ENCODE assay signal across 16 cellular contexts in the genomic region with DNA sequence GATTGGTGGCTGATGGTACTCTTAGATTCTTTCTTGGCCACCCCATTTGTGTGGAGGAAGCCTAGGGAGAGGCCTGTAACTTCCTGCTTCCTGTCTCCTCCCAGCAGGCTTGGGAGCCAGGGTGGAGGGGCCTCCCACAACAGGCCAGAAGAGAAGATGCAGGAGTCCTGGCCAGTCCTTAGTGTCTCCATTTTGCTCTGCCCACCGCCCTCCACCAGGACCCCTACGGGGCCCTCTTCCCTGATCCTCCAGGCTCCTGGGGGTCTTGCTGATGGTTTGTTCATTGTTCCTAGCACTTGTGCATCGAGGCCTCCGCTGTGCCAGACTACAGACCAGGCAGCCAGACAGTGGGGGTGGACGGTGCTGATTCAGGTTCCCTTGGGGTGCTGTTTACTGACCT. TPM values are rescaled to one million over a fixed set of nuclear protein-coding genes. Genes with fewer than 3 reads are reported as not detected.
A peak's percentile ranks its signal among the peaks of the same experiment; 100 is the strongest.
DNase-seq lines count a peak whose midpoint lies in the region; ATAC-seq and TF ChIP-seq lines count a peak whose summit lies in the region.
"Had no signal": no experiment of that assay in that cellular context is flagged by ENCODE, and none has a peak within 500 bp of the region (broad histone marks: within the 10 kb centered on the region; RNA-seq: fewer than 3 reads in every experiment).

No MANE protein-coding gene starts in this region.

- ATAC-seq in RWPE2 (ENCODE audit: low read depth) (0 out of 3 replicates have a peak, but pooled peaks have one; percentile 35), mucosa of descending colon (peak; percentile 41), HG02885 (IDR thresholded peaks at IDR 0.05; ENCODE audit: poor library complexity, unreplicated experiment) (no peak)
- ATAC-seq in activated T-helper 17 cell treated with anti-CD3 and anti-CD28 coated beads, Interleukin-2, amount 50 U/mL, for 72 hours (replicated peaks) = no peak

- H3K27ac ChIP-seq in RWPE2 (ENCODE audit: poor library complexity, severe bottlenecking) (no peak overlapping the region), left ventricle myocardium inferior (replicated peaks) (peak overlapping the region; percentile 95), caudate nucleus (ENCODE audit: low read depth, low read length) (no peak overlapping the region)

- H3K36me3 Mint-ChIP-seq in activated T-helper 17 cell treated with anti-CD3 and anti-CD28 coated beads, Interleukin-2, amount 50 U/mL, for 72 hours (ENCODE audit: low read depth) = no peaks in the 10 kb centered on the region

- no peaks in the 10 kb centered on the region for H3K27me3 Mint-ChIP-seq in activated T-helper 17 cell treated with anti-CD3 and anti-CD28 coated beads, Interleukin-2, amount 50 U/mL, for 72 hours
- H3K27me3 Mint-ChIP-seq: type B pancreatic cell had no signal

- intact Hi-C loops in left ventricle myocardium inferior (cut with micrococcal nuclease) = no loop called here
- intact Hi-C loops in mucosa of descending colon (cut with DNase I, micrococcal nuclease) = no loop called here

- H3K36me3 ChIP-seq in RWPE2 (ENCODE audit: low read depth) (no peaks in the 10 kb centered on the region), left ventricle myocardium inferior (no peaks in the 10 kb centered on the region), mucosa of descending colon (ENCODE audit: low read depth) (no peaks in the 10 kb centered on the region)
- H3K36me3 ChIP-seq: adrenal gland had no signal

- H3K4me3 ChIP-seq in RWPE2 (ENCODE audit: severe bottlenecking) = no peak overlapping the region
- peak overlapping the region; percentile 38 for H3K4me3 ChIP-seq in left ventricle myocardium inferior
- H3K4me3 ChIP-seq in mucosa of descending colon = no peak overlapping the region
- H3K4me3 ChIP-seq: adrenal gland, dorsolateral prefrontal cortex had no signal

- H3K4me3 Mint-ChIP-seq in activated T-helper 17 cell treated with anti-CD3 and anti-CD28 coated beads, Interleukin-2, amount 50 U/mL, for 72 hours = no peak overlapping the region
- H3K4me3 Mint-ChIP-seq: activated CD4-positive, alpha-beta T cell treated with anti-CD3 and anti-CD28 coated beads, Interleukin-2, amount 10 ng/mL, durations not matched to agents 7 days and 5 days; T-helper 1 cell treated with Interleukin-12 subunit alpha and Interleukin-12 subunit beta and Interleukin-4 antibody, amounts not matched to agents 30 μg/mL and 1 μg/mL, for 36 hours; type B pancreatic cell had no signal

- peaks cover 4% of the 10 kb centered on the region for H3K4me1 Mint-ChIP-seq in activated T-helper 17 cell treated with anti-CD3 and anti-CD28 coated beads, Interleukin-2, amount 50 U/mL, for 72 hours

- H3K27ac Mint-ChIP-seq in activated T-helper 17 cell treated with anti-CD3 and anti-CD28 coated beads, Interleukin-2, amount 50 U/mL, for 72 hours = no peak overlapping the region
- H3K27ac Mint-ChIP-seq: activated CD4-positive, alpha-beta T cell treated with anti-CD3 and anti-CD28 coated beads, Interleukin-2, amount 10 ng/mL, durations not matched to agents 7 days and 5 days; T-helper 1 cell treated with Interleukin-12 subunit alpha and Interleukin-12 subunit beta and Interleukin-4 antibody, amounts not matched to agents 30 μg/mL and 1 μg/mL, for 36 hours; type B pancreatic cell had no signal

- H3K9me3 ChIP-seq in RWPE2 (ENCODE audit: severe bottlenecking) (no peaks in the 10 kb centered on the region), left ventricle myocardium inferior (replicated peaks) (no peaks in the 10 kb centered on the region), mucosa of descending colon (no peaks in the 10 kb centered on the region)
- H3K9me3 ChIP-seq: adrenal gland had no signal

- H3K27me3 ChIP-seq in RWPE2 (ENCODE audit: insufficient read depth, poor library complexity, severe bottlenecking) = no peaks in the 10 kb centered on the region
- no peaks in the 10 kb centered on the region for H3K27me3 ChIP-seq in left ventricle myocardium inferior (ENCODE audit: low read depth)
- H3K27me3 ChIP-seq: adrenal gland, dorsolateral prefrontal cortex had no signal

- H3K9me3 Mint-ChIP-seq in activated T-helper 17 cell treated with anti-CD3 and anti-CD28 coated beads, Interleukin-2, amount 50 U/mL, for 72 hours = no peaks in the 10 kb centered on the region
- H3K9me3 Mint-ChIP-seq: activated CD4-positive, alpha-beta T cell treated with anti-CD3 and anti-CD28 coated beads, Interleukin-2, amount 10 ng/mL, durations not matched to agents 7 days and 5 days; T-helper 1 cell treated with Interleukin-12 subunit alpha and Interleukin-12 subunit beta and Interleukin-4 antibody, amounts not matched to agents 30 μg/mL and 1 μg/mL, for 36 hours; type B pancreatic cell had no signal

- no peak for TF ChIP-seq CTCF in RWPE2 (IDR thresholded peaks at IDR 0.05; ENCODE audit: poor library complexity, severe bottlenecking)
- TF ChIP-seq CTCF in left ventricle myocardium inferior (IDR thresholded peaks at IDR 0.05; ENCODE audit: borderline replicate concordance) = no peak
- TF ChIP-seq CTCF in mucosa of descending colon (IDR thresholded peaks at IDR 0.05) = no peak

- no peaks in the 10 kb centered on the region for H3K4me1 ChIP-seq in RWPE2 (ENCODE audit: insufficient read depth, poor library complexity, severe bottlenecking)
- peaks cover 96% of the 10 kb centered on the region for H3K4me1 ChIP-seq in left ventricle myocardium inferior
- no peaks in the 10 kb centered on the region for H3K4me1 ChIP-seq in mucosa of descending colon (ENCODE audit: low read depth)
- H3K4me1 ChIP-seq: adrenal gland had no signal

- peak; percentile 57 for DNase-seq in CMK (ENCODE audit: low read depth)
- DNase-seq in RWPE2 (ENCODE audit: low spot score) = no peak
- no peak for DNase-seq in left ventricle myocardium inferior
- no peak for DNase-seq in mucosa of descending colon
- DNase-seq in NOMO-1 treated with DMSO at 0.1 percent for 48 hours (lab: John Stamatoyannopoulos, UW; ENCODE audit: unreplicated experiment) = no peak
- DNase-seq in caudate nucleus (lab: John Stamatoyannopoulos, UW) = no peak
- DNase-seq: activated CD4-positive, alpha-beta T cell treated with anti-CD3 and anti-CD28 coated beads, Interleukin-2, amount 10 ng/mL, durations not matched to agents 7 days and 5 days; activated T-cell treated with anti-CD3 and anti-CD28 coated beads, Interleukin-2, amount 50 U/mL, for 48 hours; adrenal gland; DMS79; dorsolateral prefrontal cortex; foreskin melanocyte had no signal

RNA-seq across cellular contexts. Expression of gene TSPAN9, which starts 6.8 kb away (rescaled TPM):
- total RNA-seq in left ventricle myocardium inferior (305 TPM), mucosa of descending colon (10 to 100 TPM in 1 of 3 donors, 1 to 10 TPM in 2; 4.7 to 28.4 (median 8.5) TPM)
- 1 to 10 TPM in 1 of 2 donors, under 1 TPM in 1; 0.65 to 2.7 TPM for total RNA-seq in activated T-helper 17 cell treated with anti-CD3 and anti-CD28 coated beads, Interleukin-2, amount 50 U/mL, for 72 hours

Comparison
In these comparisons a context has a peak if more than half of its experiments do, and no peak if none do; other contexts are left out.
1. ATAC-seq: peak in RWPE2 (single experiment) and mucosa of descending colon (single experiment); none in HG02885 (single experiment) and activated T-helper 17 cell treated with anti-CD3 and anti-CD28 coated beads, Interleukin-2, amount 50 U/mL, for 72 hours (single experiment).
2. RNA of gene TSPAN9, which starts 6.8 kb away (total RNA-seq): 305 TPM in left ventricle myocardium inferior (single experiment); 4.7 to 28.4 TPM in mucosa of descending colon and 0.65 to 2.7 TPM in activated T-helper 17 cell treated with anti-CD3 and anti-CD28 coated beads, Interleukin-2, amount 50 U/mL, for 72 hours; every median in the first group is over 10 times any median in the second.